ENCODE assay signal across 24 cellular contexts in the genomic region with DNA sequence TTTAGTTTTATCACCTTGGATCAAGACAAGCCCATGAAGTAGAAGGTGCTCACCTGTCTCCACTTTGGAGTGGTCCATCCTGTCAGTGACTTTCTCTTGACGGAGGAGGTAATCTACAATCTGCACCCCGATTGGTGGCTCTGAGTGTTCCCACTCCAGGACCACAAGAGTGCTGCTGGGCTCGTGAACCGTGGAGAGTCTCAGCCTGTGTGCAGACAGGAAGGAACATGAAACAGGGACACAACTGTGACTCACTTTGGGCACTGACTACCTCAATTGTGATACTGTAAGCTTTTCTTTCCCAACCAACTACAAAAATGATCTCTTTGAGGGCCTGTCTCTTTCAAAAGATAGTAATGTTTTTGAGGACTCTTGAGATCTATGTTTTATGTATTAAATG.
"Had no signal": no experiment of that assay in that cellular context is flagged by ENCODE, and none has a peak within 500 bp of the region (broad histone marks: within the 10 kb centered on the region; RNA-seq: fewer than 3 reads in every experiment).

No MANE protein-coding gene starts in this region.

- H3K36me3 ChIP-seq: brain microvascular endothelial cell, WERI-Rb-1 had no signal

- DNase-seq: activated B cell treated with CpG ODN at 0.5 μM for 24 hours; activated CD4-positive, alpha-beta T cell treated with anti-CD3 and anti-CD28 coated beads for 48 hours; activated CD4-positive, alpha-beta T cell treated with anti-CD3 and anti-CD28 coated beads, Interleukin-2, amount 50 U/mL, for 1 hour; activated CD4-positive, alpha-beta T cell treated with anti-CD3 and anti-CD28 coated beads, Interleukin-2, amount 50 U/mL, for 48 hours; activated CD8-positive, alpha-beta memory T cell treated with anti-CD3 and anti-CD28 coated beads for 24 hours; activated CD8-positive, alpha-beta T cell treated with anti-CD3 and anti-CD28 coated beads for 36 hours; activated effector memory CD4-positive, alpha-beta T cell treated with Interleukin-2 at 50 U/mL for 16 hours; activated gamma-delta T cell treated with Interleukin-2 at 50 U/mL for 16 hours; activated naive CD4-positive, alpha-beta T cell treated with anti-CD3 and anti-CD28 coated beads, Interleukin-2, amount 50 U/mL, for 16 hours; activated naive CD4-positive, alpha-beta T cell treated with Interleukin-2 at 50 U/mL for 16 hours; activated T-cell treated with anti-CD3 and anti-CD28 coated beads, Interleukin-2, amount 50 U/mL, for 4 hours; amniotic stem cell; anterior cingulate cortex; brain microvascular endothelial cell; caudate nucleus; cortex of kidney; dermis blood vessel endothelial cell; effector CD4-positive, alpha-beta T cell; effector memory CD8-positive, alpha-beta T cell; head of caudate nucleus; T-helper 1 cell; T-helper 17 cell; T1000; WERI-Rb-1 had no signal

- H3K27me3 ChIP-seq: brain microvascular endothelial cell had no signal

- H3K27ac ChIP-seq: brain microvascular endothelial cell, WERI-Rb-1 had no signal
